ENCODE assay signal across 8 cellular contexts in the genomic region with DNA sequence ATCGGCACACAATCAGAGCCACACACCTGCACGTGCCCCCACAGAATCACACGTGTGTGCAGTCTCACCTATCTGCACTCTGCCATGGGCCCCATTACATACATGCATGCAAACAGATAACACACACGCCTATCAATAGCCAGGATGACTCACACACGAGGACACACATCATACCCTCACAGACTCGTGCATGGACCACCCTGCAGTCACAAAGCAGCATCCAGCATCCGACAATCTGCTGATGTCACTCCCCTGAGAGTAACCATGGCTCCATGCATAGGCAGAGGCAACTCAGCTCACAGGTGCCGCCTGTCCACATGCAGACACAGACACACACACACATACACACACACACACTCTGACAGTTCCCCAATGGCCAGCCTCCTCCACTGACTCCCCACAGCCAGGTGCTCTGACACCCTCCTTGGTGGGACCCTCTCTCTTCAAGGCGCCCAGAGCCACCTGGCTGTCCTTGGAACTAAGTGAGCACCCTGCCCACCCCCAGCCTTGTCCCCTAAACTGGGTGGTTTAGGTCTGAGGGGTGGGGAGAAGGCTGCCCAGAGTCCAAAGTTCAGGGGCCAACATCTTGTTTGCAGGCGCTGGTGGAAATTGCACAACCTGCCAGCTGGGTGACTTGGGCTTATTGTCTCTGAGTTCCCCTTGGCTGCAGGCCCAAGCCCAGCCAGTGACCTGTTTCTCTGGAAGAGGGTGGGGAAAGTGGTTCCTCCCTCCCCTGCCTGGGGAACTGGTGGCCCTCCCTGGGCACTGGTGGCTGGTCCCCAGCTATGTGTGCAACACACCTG. TPM values are rescaled to one million over a fixed set of nuclear protein-coding genes. Genes with fewer than 3 reads are reported as not detected.
A peak's percentile ranks its signal among the peaks of the same experiment; 100 is the strongest.
DNase-seq lines count a peak whose midpoint lies in the region; ATAC-seq and TF ChIP-seq lines count a peak whose summit lies in the region.

No MANE protein-coding gene starts in this region.

- peak overlapping the region; percentile 77 to 91 (median 83) for H3K27ac ChIP-seq in right lobe of liver

- 75% methylated on average over 4 of the region's 10 CpGs for WGBS in right lobe of liver (ENCODE audit: insufficient coverage, low coverage, low lambda C conversion rate, missing lambda C conversion rate)

- peak; percentile 27 for TF ChIP-seq POLR2A in right lobe of liver (IDR thresholded peaks at IDR 0.05)

- no peaks in the 10 kb centered on the region for H3K27me3 ChIP-seq in right lobe of liver

- H3K4me3 ChIP-seq in right lobe of liver, result peak overlapping the region in 1 of 3 donors; percentile 11

- intact Hi-C loops in right lobe of liver (cut with DNase I), result loop anchor here (10.0 kb wide), 1 partner anchor 52 kb away; no protein-coding TSS in a partner anchor

- H3K4me1 ChIP-seq in right lobe of liver, result peaks cover 0 to 48% (median 25%) of the 10 kb centered on the region in 4 donors

- no peaks in the 10 kb centered on the region for H3K36me3 ChIP-seq in right lobe of liver

- ATAC-seq in right lobe of liver (peak; percentile 74 to 82 (median 78)), GM19035 (IDR thresholded peaks at IDR 0.05; ENCODE audit: unreplicated experiment) (no peak)

- TF ChIP-seq CTCF in right lobe of liver (IDR thresholded peaks at IDR 0.05), result no peak

- H3K9me3 ChIP-seq in right lobe of liver, result no peaks in the 10 kb centered on the region

- DNase-seq in AG20443 (ENCODE audit: low spot score), result peak; percentile 53
- DNase-seq in Kasumi-1 (lab: John Stamatoyannopoulos, UW), result peak; percentile 77
- peak in 45 of 58 donors; percentile 10 to 74 (median 43) for DNase-seq in anterior cingulate cortex (lab: John Stamatoyannopoulos, UW)
- DNase-seq in right lobe of liver, result peak; percentile 97 to 99 (median 98)
- DNase-seq in stimulated activated CD4-positive, alpha-beta T cell treated with anti-CD3 and anti-CD28 coated beads, Interleukin-1b, Interleukin-23, amount 100 ng/mL, for 48 hours, result no peak
- no peak for DNase-seq in NK-92 (lab: John Stamatoyannopoulos, UW; ENCODE audit: unreplicated experiment)
- no peak for DNase-seq in amniotic stem cell (lab: John Stamatoyannopoulos, UW)

RNA-seq across cellular contexts. Expression of gene NEK6, which starts 34.6 kb away (rescaled TPM):
- 100 to 1,000 TPM in 1 of 6 experiments, 10 to 100 TPM in 5; 61.6 to 128 (median 67.5) TPM for total RNA-seq in right lobe of liver

Comparison
In these comparisons a context has a peak if more than half of its experiments do, and no peak if none do; other contexts are left out.
1. DNase-seq: peak in AG20443 (single experiment), Kasumi-1 (2 of 2), anterior cingulate cortex (45 of 58) and right lobe of liver (3 of 3); none in stimulated activated CD4-positive, alpha-beta T cell treated with anti-CD3 and anti-CD28 coated beads, Interleukin-1b, Interleukin-23, amount 100 ng/mL, for 48 hours (single experiment), NK-92 (single experiment) and amniotic stem cell (single experiment).